In genomic region chr20:17818187-17818586, GRCh38 we compare ENCODE assay signal across 20 cellular contexts.
DNase-seq lines count a peak whose midpoint lies in the region; ATAC-seq and TF ChIP-seq lines count a peak whose summit lies in the region.
"Had no signal": no experiment of that assay in that cellular context is flagged by ENCODE, and none has a peak within 500 bp of the region (broad histone marks: within the 10 kb centered on the region; RNA-seq: fewer than 3 reads in every experiment).

No MANE protein-coding gene starts in this region.

- no peak for TF ChIP-seq POLR2A in heart left ventricle (IDR thresholded peaks at IDR 0.05)
- TF ChIP-seq POLR2A in sigmoid colon (IDR thresholded peaks at IDR 0.05), result no peak

- H3K27ac Mint-ChIP-seq in stimulated activated effector memory CD8-positive, alpha-beta T cell treated with anti-CD3 and anti-CD28 coated beads, Interleukin-12 subunit alpha, Interleukin-12 subunit beta, amount 100 ng/mL, for 72 hours, result peak overlapping the region; percentile 61
- H3K27ac Mint-ChIP-seq: B cell; CD4-positive, alpha-beta T cell; CD8-positive, alpha-beta T cell had no signal

- peak; percentile 31 for DNase-seq in cardiac septum (ENCODE audit: low spot score)
- no peak for DNase-seq in heart left ventricle
- no peak for DNase-seq in mucosa of descending colon
- DNase-seq in sigmoid colon, result peak; percentile 32
- no peak for DNase-seq in stimulated activated effector memory CD8-positive, alpha-beta T cell treated with anti-CD3 and anti-CD28 coated beads, Interleukin-12 subunit alpha, Interleukin-12 subunit beta, amount 100 ng/mL, for 72 hours (ENCODE audit: low spot score in 2 of 2)
- DNase-seq in activated effector memory CD4-positive, alpha-beta T cell treated with anti-CD3 and anti-CD28 coated beads, Interleukin-2, amount 50 U/mL, for 16 hours, result no peak
- no peak for DNase-seq in stimulated activated CD4-positive, alpha-beta T cell treated with anti-CD3 and anti-CD28 coated beads, Interleukin-2, amount 100 ng/mL, for 24 hours
- no peak for DNase-seq in mesenteric fat pad (ENCODE audit: low spot score)
- DNase-seq: AML-193; Caco-2; Calu3; CD4-positive, alpha-beta T cell; CD8-positive, alpha-beta T cell; DMS79 treated with DMSO at 0.1 percent for 48 hours; GF-D8 had no signal

- peaks cover 3% of the 10 kb centered on the region for H3K9me3 Mint-ChIP-seq in stimulated activated effector memory CD8-positive, alpha-beta T cell treated with anti-CD3 and anti-CD28 coated beads, Interleukin-12 subunit alpha, Interleukin-12 subunit beta, amount 100 ng/mL, for 72 hours

- H3K4me1 Mint-ChIP-seq in stimulated activated effector memory CD8-positive, alpha-beta T cell treated with anti-CD3 and anti-CD28 coated beads, Interleukin-12 subunit alpha, Interleukin-12 subunit beta, amount 100 ng/mL, for 72 hours, result no peaks in the 10 kb centered on the region
- H3K4me1 Mint-ChIP-seq: B cell had no signal

- intact Hi-C loops in cardiac septum (cut with DNase I) (no loop called here), heart left ventricle (cut with DNase I) (no loop called here), mucosa of descending colon (cut with DNase I, micrococcal nuclease) (no loop called here), sigmoid colon (cut with DNase I) (no loop called here)

- H3K36me3 ChIP-seq in heart left ventricle, result no peaks in the 10 kb centered on the region
- H3K36me3 ChIP-seq in mucosa of descending colon (ENCODE audit: low read depth), result no peaks in the 10 kb centered on the region
- H3K36me3 ChIP-seq in sigmoid colon, result no peaks in the 10 kb centered on the region
- H3K36me3 ChIP-seq: BLaER1 treated with 17β-estradiol and CSF1 and Interleukin-3, amounts not matched to agents 10 nM and 100 nM had no signal

- no peak for ATAC-seq in heart left ventricle
- peak; percentile 56 for ATAC-seq in mucosa of descending colon
- ATAC-seq in stimulated activated effector memory CD8-positive, alpha-beta T cell treated with anti-CD3 and anti-CD28 coated beads, Interleukin-12 subunit alpha, Interleukin-12 subunit beta, amount 100 ng/mL, for 72 hours, result no peak
- ATAC-seq: A549; CD8-positive, alpha-beta T cell had no signal

- H3K36me3 Mint-ChIP-seq in stimulated activated effector memory CD8-positive, alpha-beta T cell treated with anti-CD3 and anti-CD28 coated beads, Interleukin-12 subunit alpha, Interleukin-12 subunit beta, amount 100 ng/mL, for 72 hours, result no peaks in the 10 kb centered on the region
- H3K36me3 Mint-ChIP-seq: CD8-positive, alpha-beta T cell had no signal

- no peak overlapping the region for H3K4me3 ChIP-seq in heart left ventricle
- no peak overlapping the region for H3K4me3 ChIP-seq in mucosa of descending colon
- no peak overlapping the region for H3K4me3 ChIP-seq in sigmoid colon
- H3K4me3 ChIP-seq: A549; BLaER1 treated with 17β-estradiol and CSF1 and Interleukin-3, amounts not matched to agents 10 nM and 100 nM had no signal

- H3K27ac ChIP-seq in heart left ventricle, result no peak overlapping the region
- H3K27ac ChIP-seq in sigmoid colon, result no peak overlapping the region
- H3K27ac ChIP-seq: 22Rv1; A549; BLaER1 treated with 17β-estradiol and CSF1 and Interleukin-3, amounts not matched to agents 10 nM and 100 nM; C4-2B had no signal

- TF ChIP-seq CTCF in heart left ventricle (IDR thresholded peaks at IDR 0.05), result no peak
- no peak for TF ChIP-seq CTCF in mucosa of descending colon (IDR thresholded peaks at IDR 0.05)
- no peak for TF ChIP-seq CTCF in sigmoid colon (IDR thresholded peaks at IDR 0.05)

- H3K9me3 ChIP-seq in heart left ventricle (peaks cover 0 to 7% (median 0%) of the 10 kb centered on the region in 12 donors), mucosa of descending colon (no peaks in the 10 kb centered on the region), sigmoid colon (no peaks in the 10 kb centered on the region)
- H3K9me3 ChIP-seq: A549, Caco-2 had no signal

- no peak overlapping the region for H3K4me3 Mint-ChIP-seq in stimulated activated effector memory CD8-positive, alpha-beta T cell treated with anti-CD3 and anti-CD28 coated beads, Interleukin-12 subunit alpha, Interleukin-12 subunit beta, amount 100 ng/mL, for 72 hours
- H3K4me3 Mint-ChIP-seq: B cell; CD4-positive, alpha-beta T cell; CD8-positive, alpha-beta T cell had no signal

- H3K4me1 ChIP-seq in heart left ventricle (peaks cover 0 to 9% (median 0%) of the 10 kb centered on the region in 12 donors), mucosa of descending colon (ENCODE audit: low read depth) (peaks cover 19% of the 10 kb centered on the region), sigmoid colon (no peaks in the 10 kb centered on the region)
- H3K4me1 ChIP-seq: A549 had no signal

- H3K27me3 ChIP-seq in heart left ventricle (no peaks in the 10 kb centered on the region), sigmoid colon (no peaks in the 10 kb centered on the region)
- H3K27me3 ChIP-seq: BLaER1 treated with 17β-estradiol and CSF1 and Interleukin-3, amounts not matched to agents 10 nM and 100 nM had no signal

- 95 to 99% (median 97%) methylated on average over 7 of the region's 7 CpGs for WGBS in heart left ventricle, 4 donors
- WGBS in sigmoid colon, 2 donors, result 65 to 85% methylated on average over 7 of the region's 7 CpGs

- TF ChIP-seq EP300 in sigmoid colon (IDR thresholded peaks at IDR 0.05), result no peak

Comparison
In these comparisons a context has a peak if more than half of its experiments do, and no peak if none do; other contexts are left out.
1. DNase-seq: peak in cardiac septum (single experiment) and sigmoid colon (single experiment); none in heart left ventricle (0 of 5), mucosa of descending colon (0 of 3), stimulated activated effector memory CD8-positive, alpha-beta T cell treated with anti-CD3 and anti-CD28 coated beads, Interleukin-12 subunit alpha, Interleukin-12 subunit beta, amount 100 ng/mL, for 72 hours (0 of 2), activated effector memory CD4-positive, alpha-beta T cell treated with anti-CD3 and anti-CD28 coated beads, Interleukin-2, amount 50 U/mL, for 16 hours (single experiment), stimulated activated CD4-positive, alpha-beta T cell treated with anti-CD3 and anti-CD28 coated beads, Interleukin-2, amount 100 ng/mL, for 24 hours (0 of 2) and mesenteric fat pad (single experiment).